Comparison of ENCODE assay signal across 24 cellular contexts in genomic region chr17:57726213-57726612, GRCh38. TPM values are rescaled to one million over a fixed set of nuclear protein-coding genes. Genes with fewer than 3 reads are reported as not detected.
DNase-seq lines count a peak whose midpoint lies in the region; ATAC-seq, FAIRE-seq and TF ChIP-seq lines count a peak whose summit lies in the region.
"Had no signal": no experiment of that assay in that cellular context is flagged by ENCODE, and none has a peak within 500 bp of the region (broad histone marks: within the 10 kb centered on the region; RNA-seq: fewer than 3 reads in every experiment).

No MANE protein-coding gene starts in this region.

- no peaks in the 10 kb centered on the region for H3K9me3 Mint-ChIP-seq in neural progenitor cell
- H3K9me3 Mint-ChIP-seq: CD4-positive, alpha-beta T cell; IgD-negative memory B cell had no signal

- H3K79me2 ChIP-seq in neural progenitor cell (ENCODE audit: low read depth): no peaks in the 10 kb centered on the region

- H2AFZ ChIP-seq in neural progenitor cell (replicated peaks): no peak overlapping the region

- H3K27ac Mint-ChIP-seq in neural progenitor cell: peak overlapping the region; percentile 75
- H3K27ac Mint-ChIP-seq: CD4-positive, alpha-beta T cell; IgD-negative memory B cell had no signal

- H3K9ac ChIP-seq in neural progenitor cell: no peak overlapping the region

- H3K27ac ChIP-seq in neural progenitor cell: no peak overlapping the region
- H3K27ac ChIP-seq: SJCRH30 had no signal

- peaks cover 8% of the 10 kb centered on the region for H3K27me3 Mint-ChIP-seq in neural progenitor cell (ENCODE audit: insufficient read depth, low read depth)
- H3K27me3 Mint-ChIP-seq: CD4-positive, alpha-beta T cell; IgD-negative memory B cell had no signal

- H3K9me3 ChIP-seq in neural progenitor cell (ENCODE audit: low read depth): no peaks in the 10 kb centered on the region
- H3K9me3 ChIP-seq: BE2C, SJCRH30 had no signal

- H3K4me3 Mint-ChIP-seq in neural progenitor cell: no peak overlapping the region
- H3K4me3 Mint-ChIP-seq: CD4-positive, alpha-beta T cell had no signal

- no peaks in the 10 kb centered on the region for H3K36me3 Mint-ChIP-seq in neural progenitor cell
- H3K36me3 Mint-ChIP-seq: IgD-negative memory B cell had no signal

- H3K36me3 ChIP-seq in bronchial epithelial cell (ENCODE audit: control insufficient read depth, insufficient read depth, low read length) (no peaks in the 10 kb centered on the region), neural progenitor cell (no peaks in the 10 kb centered on the region)
- H3K36me3 ChIP-seq: BE2C, SJCRH30 had no signal

- peak; percentile 42 for FAIRE-seq in HTR-8/SVneo (lab: Jason Lieb, UNC)
- peak; percentile 82 for FAIRE-seq in bronchial epithelial cell (lab: Jason Lieb, UNC)
- FAIRE-seq: G401.6, H1, RCC 7860 had no signal

- H3K27me3 ChIP-seq in bronchial epithelial cell (ENCODE audit: control insufficient read depth, insufficient read depth, low read length) (peaks cover 10% of the 10 kb centered on the region), neural progenitor cell (no peaks in the 10 kb centered on the region)
- H3K27me3 ChIP-seq: BE2C, SJCRH30 had no signal

- ATAC-seq in sciatic nerve: no peak
- ATAC-seq: HCT116 had no signal

- no peak overlapping the region for H3K4me2 ChIP-seq in neural progenitor cell

- TF ChIP-seq CTCF in bronchial epithelial cell (IDR thresholded peaks at IDR 0.05; ENCODE audit: insufficient read depth, low read length, severe bottlenecking) (no peak), neural progenitor cell (IDR thresholded peaks at IDR 0.05) (no peak)

- peaks cover 49% of the 10 kb centered on the region for H3K4me1 Mint-ChIP-seq in neural progenitor cell

- no peak for DNase-seq in HTR-8/SVneo (ENCODE audit: insufficient read length, low spot score)
- DNase-seq in NCI-H69 (lab: John Stamatoyannopoulos, UW): peak; percentile 93
- no peak for DNase-seq in bronchial epithelial cell (ENCODE audit: low read depth)
- DNase-seq in neural progenitor cell (ENCODE audit: low spot score): no peak
- DNase-seq in sciatic nerve (ENCODE audit: low spot score): no peak
- no peak for DNase-seq in activated CD8-positive, alpha-beta memory T cell treated with anti-CD3 and anti-CD28 coated beads for 24 hours
- DNase-seq in NCI-H1694 treated with DMSO at 0.1 percent for 48 hours (lab: John Stamatoyannopoulos, UW): no peak
- DNase-seq: BE2C; CD4-positive, alpha-beta T cell; COR-L47; Karpas-422; NCI-H1694; NCI-H2081 treated with DMSO at 0.1 percent for 48 hours; OCI-M1; SJCRH30 had no signal

- H3F3A ChIP-seq in neural progenitor cell (ENCODE audit: low read depth): no peaks in the 10 kb centered on the region

- intact Hi-C loops in sciatic nerve (cut with DNase I): loop anchor here (5.0 kb wide), 1 partner anchor 866 kb away; no protein-coding TSS in a partner anchor

- H4K20me1 ChIP-seq in neural progenitor cell (ENCODE audit: low read depth): no peaks in the 10 kb centered on the region

- peaks cover 6% of the 10 kb centered on the region for H3K4me1 ChIP-seq in neural progenitor cell

- H3K4me3 ChIP-seq in bronchial epithelial cell (ENCODE audit: low read depth, low read length) (no peak overlapping the region), neural progenitor cell (no peak overlapping the region)
- H3K4me3 ChIP-seq: SJCRH30 had no signal

RNA-seq across cellular contexts. Expression of gene CCDC182, which starts 18.9 kb away (rescaled TPM):
- total RNA-seq in bronchial epithelial cell: not detected in 2 replicates
- not detected in 2 replicates for total RNA-seq in neural progenitor cell (ENCODE audit: low replicate concordance)
- not detected for total RNA-seq in sciatic nerve
- total RNA-seq: A673; CD4-positive, alpha-beta T cell; Daoy; H1; M059J; NCI-H460; SJCRH30 had no signal
